Comparison of ENCODE assay signal across 17 cellular contexts in genomic region chr2:46157966-46158310, GRCh38.
DNase-seq lines count a peak whose midpoint lies in the region; ATAC-seq and TF ChIP-seq lines count a peak whose summit lies in the region.
"Had no signal": no experiment of that assay in that cellular context is flagged by ENCODE, and none has a peak within 500 bp of the region (broad histone marks: within the 10 kb centered on the region; RNA-seq: fewer than 3 reads in every experiment).

No MANE protein-coding gene starts in this region.

- peaks cover 5% of the 10 kb centered on the region for H3K4me1 Mint-ChIP-seq in stimulated activated naive CD8-positive, alpha-beta T cell treated with anti-CD3 and anti-CD28 coated beads, Interleukin-15, amount 100 ng/mL, for 72 hours

- no peak for ATAC-seq in stimulated activated naive CD8-positive, alpha-beta T cell treated with anti-CD3 and anti-CD28 coated beads, Interleukin-15, amount 100 ng/mL, for 72 hours
- no peak for ATAC-seq in stimulated activated naive CD8-positive, alpha-beta T cell treated with anti-CD3 and anti-CD28 coated beads, Interleukin-15, Interleukin-2, amounts not matched to agents 100 U/mL and 50 U/mL, for 24 hours
- ATAC-seq: A549, Panc1 had no signal

- H3K4me3 Mint-ChIP-seq in stimulated activated naive CD8-positive, alpha-beta T cell treated with anti-CD3 and anti-CD28 coated beads, Interleukin-15, amount 100 ng/mL, for 72 hours = no peak overlapping the region

- WGBS in esophagus muscularis mucosa = 78% methylated on average over 1 of the region's 1 CpG
- WGBS in prostate gland = 86% methylated on average over 1 of the region's 1 CpG

- H3K9me3 Mint-ChIP-seq in stimulated activated naive CD8-positive, alpha-beta T cell treated with anti-CD3 and anti-CD28 coated beads, Interleukin-15, amount 100 ng/mL, for 72 hours = no peaks in the 10 kb centered on the region

- TF ChIP-seq EP300 in esophagus muscularis mucosa (IDR thresholded peaks at IDR 0.05) = no peak

- H3K27me3 ChIP-seq in vagina (no peaks in the 10 kb centered on the region), esophagus muscularis mucosa (no peaks in the 10 kb centered on the region), prostate gland (replicated peaks; ENCODE audit: insufficient read depth) (no peaks in the 10 kb centered on the region)

- peak overlapping the region; percentile 42 to 81 for H3K27ac Mint-ChIP-seq in stimulated activated naive CD8-positive, alpha-beta T cell treated with anti-CD3 and anti-CD28 coated beads, Interleukin-15, amount 100 ng/mL, for 72 hours

- no peaks in the 10 kb centered on the region for H3K36me3 ChIP-seq in vagina
- H3K36me3 ChIP-seq in esophagus muscularis mucosa = peaks cover 0 to 32% (median 11%) of the 10 kb centered on the region in 4 donors
- H3K36me3 ChIP-seq in prostate gland = no peaks in the 10 kb centered on the region

- H3K4me1 ChIP-seq in vagina (peaks cover 15% of the 10 kb centered on the region), esophagus muscularis mucosa (peaks cover 27 to 38% (median 33%) of the 10 kb centered on the region in 4 donors), prostate gland (replicated peaks) (no peaks in the 10 kb centered on the region)

- no peaks in the 10 kb centered on the region for H3K27me3 Mint-ChIP-seq in stimulated activated naive CD8-positive, alpha-beta T cell treated with anti-CD3 and anti-CD28 coated beads, Interleukin-15, amount 100 ng/mL, for 72 hours

- intact Hi-C loops in vagina (cut with DNase I) (no loop called here), esophagus muscularis mucosa (cut with DNase I) (no loop called here), prostate gland (cut with DNase I) (no loop called here)

- TF ChIP-seq POLR2A in vagina (IDR thresholded peaks at IDR 0.05) = no peak
- no peak for TF ChIP-seq POLR2A in esophagus muscularis mucosa (IDR thresholded peaks at IDR 0.05; ENCODE audit: low read depth)
- TF ChIP-seq POLR2A in prostate gland (IDR thresholded peaks at IDR 0.05) = no peak

- H3K4me3 ChIP-seq in vagina = no peak overlapping the region
- H3K4me3 ChIP-seq in esophagus muscularis mucosa = no peak overlapping the region
- H3K4me3 ChIP-seq in prostate gland = no peak overlapping the region
- H3K4me3 ChIP-seq: A549 had no signal

- TF ChIP-seq CTCF in vagina (IDR thresholded peaks at IDR 0.05) (no peak), esophagus muscularis mucosa (IDR thresholded peaks at IDR 0.05) (no peak), prostate gland (IDR thresholded peaks at IDR 0.05) (no peak)

- no peaks in the 10 kb centered on the region for H3K9me3 ChIP-seq in vagina
- no peaks in the 10 kb centered on the region for H3K9me3 ChIP-seq in esophagus muscularis mucosa
- H3K9me3 ChIP-seq in prostate gland = no peaks in the 10 kb centered on the region
- H3K9me3 ChIP-seq: A549 had no signal

- H3K27ac ChIP-seq in vagina (no peak overlapping the region), esophagus muscularis mucosa (replicated peaks in 1 of 4) (no peak overlapping the region), prostate gland (no peak overlapping the region)

- DNase-seq in stimulated activated naive CD8-positive, alpha-beta T cell treated with anti-CD3 and anti-CD28 coated beads, Interleukin-15, amount 100 ng/mL, for 72 hours = no peak
- no peak for DNase-seq in stimulated activated naive CD8-positive, alpha-beta T cell treated with anti-CD3 and anti-CD28 coated beads, Interleukin-15, Interleukin-2, amounts not matched to agents 100 U/mL and 50 U/mL, for 24 hours
- peak; percentile 26 for DNase-seq in astrocyte of the hippocampus (ENCODE audit: low read depth, low spot score)
- peak; percentile 42 for DNase-seq in iris pigment epithelial cell (ENCODE audit: low read depth)
- DNase-seq in vagina (ENCODE audit: extremely low spot score in 2 of 2) = no peak
- DNase-seq in esophagus muscularis mucosa (ENCODE audit: extremely low spot score) = no peak
- no peak for DNase-seq in prostate gland (ENCODE audit: low spot score)
- DNase-seq in HK-2 (ENCODE audit: unreplicated experiment) = no peak
- DNase-seq: C1 segment of cervical spinal cord, DND-41, GOT3, NCI-H1048, NCI-H1436 treated with DMSO at 0.1 percent for 48 hours, NCI-H2081, NCI-H524 had no signal

Comparison
In these comparisons a context has a peak if more than half of its experiments do, and no peak if none do; other contexts are left out.
1. DNase-seq: peak in astrocyte of the hippocampus (single experiment) and iris pigment epithelial cell (single experiment); none in stimulated activated naive CD8-positive, alpha-beta T cell treated with anti-CD3 and anti-CD28 coated beads, Interleukin-15, amount 100 ng/mL, for 72 hours (0 of 2), stimulated activated naive CD8-positive, alpha-beta T cell treated with anti-CD3 and anti-CD28 coated beads, Interleukin-15, Interleukin-2, amounts not matched to agents 100 U/mL and 50 U/mL, for 24 hours (single experiment), vagina (0 of 2), esophagus muscularis mucosa (single experiment), prostate gland (single experiment) and HK-2 (single experiment).